Comparison of ENCODE assay signal across 18 cellular contexts in genomic region chr15:65408370-65409283, GRCh38. TPM values are rescaled to one million over a fixed set of nuclear protein-coding genes. Genes with fewer than 3 reads are reported as not detected.
DNase-seq lines count a peak whose midpoint lies in the region; TF ChIP-seq lines count a peak whose summit lies in the region.
"Had no signal": no experiment of that assay in that cellular context is flagged by ENCODE, and none has a peak within 500 bp of the region (broad histone marks: within the 10 kb centered on the region; RNA-seq: fewer than 3 reads in every experiment).

No MANE protein-coding gene starts in this region.

- H3K36me3 Mint-ChIP-seq in IgD-negative memory B cell (no peaks in the 10 kb centered on the region), chondrocyte (ENCODE audit: low read depth) (peaks cover 7% of the 10 kb centered on the region), neural progenitor cell (peaks cover 8% of the 10 kb centered on the region)
- H3K36me3 Mint-ChIP-seq: stimulated activated effector memory CD8-positive, alpha-beta T cell treated with anti-CD3 and anti-CD28 coated beads, Interleukin-12 subunit alpha, Interleukin-12 subunit beta, amount 100 ng/mL, for 72 hours had no signal

- H4K20me1 ChIP-seq in neural progenitor cell (ENCODE audit: low read depth): peaks cover 3% of the 10 kb centered on the region

- H3K9me3 Mint-ChIP-seq in IgD-negative memory B cell: no peaks in the 10 kb centered on the region
- no peaks in the 10 kb centered on the region for H3K9me3 Mint-ChIP-seq in chondrocyte (ENCODE audit: low read depth)
- no peaks in the 10 kb centered on the region for H3K9me3 Mint-ChIP-seq in neural progenitor cell
- H3K9me3 Mint-ChIP-seq: activated CD4-positive, alpha-beta T cell treated with anti-CD3 and anti-CD28 coated beads, Interleukin-2, amount 10 ng/mL, durations not matched to agents 24 days and 14 days; stimulated activated effector memory CD8-positive, alpha-beta T cell treated with anti-CD3 and anti-CD28 coated beads, Interleukin-12 subunit alpha, Interleukin-12 subunit beta, amount 100 ng/mL, for 72 hours had no signal

- peak overlapping the region; percentile 46 to 48 (median 47) for H3K27ac Mint-ChIP-seq in IgD-negative memory B cell
- peak overlapping the region; percentile 90 for H3K27ac Mint-ChIP-seq in chondrocyte (ENCODE audit: unreplicated experiment)
- peak overlapping the region; percentile 39 for H3K27ac Mint-ChIP-seq in neural progenitor cell
- H3K27ac Mint-ChIP-seq: activated CD4-positive, alpha-beta T cell treated with anti-CD3 and anti-CD28 coated beads, Interleukin-2, amount 10 ng/mL, durations not matched to agents 24 days and 14 days; stimulated activated effector memory CD8-positive, alpha-beta T cell treated with anti-CD3 and anti-CD28 coated beads, Interleukin-12 subunit alpha, Interleukin-12 subunit beta, amount 100 ng/mL, for 72 hours had no signal

- TF ChIP-seq CTCF in chondrocyte (IDR thresholded peaks at IDR 0.05): no peak
- no peak for TF ChIP-seq CTCF in neural progenitor cell (IDR thresholded peaks at IDR 0.05)

- H3K4me3 Mint-ChIP-seq in IgD-negative memory B cell: peak overlapping the region in 1 of 4 donors; percentile 45
- H3K4me3 Mint-ChIP-seq in chondrocyte (ENCODE audit: unreplicated experiment): no peak overlapping the region
- no peak overlapping the region for H3K4me3 Mint-ChIP-seq in neural progenitor cell
- H3K4me3 Mint-ChIP-seq: activated CD4-positive, alpha-beta T cell treated with anti-CD3 and anti-CD28 coated beads, Interleukin-2, amount 10 ng/mL, durations not matched to agents 24 days and 14 days; stimulated activated effector memory CD8-positive, alpha-beta T cell treated with anti-CD3 and anti-CD28 coated beads, Interleukin-12 subunit alpha, Interleukin-12 subunit beta, amount 100 ng/mL, for 72 hours had no signal

- no peak overlapping the region for H3K4me2 ChIP-seq in neural progenitor cell

- H3K79me2 ChIP-seq in ACC112 (ENCODE audit: control insufficient read depth, insufficient read depth, low read length, unreplicated experiment) (no peaks in the 10 kb centered on the region), neural progenitor cell (ENCODE audit: low read depth) (peaks cover 18% of the 10 kb centered on the region)

- H3K36me3 ChIP-seq in ACC112 (ENCODE audit: insufficient read depth, low read length) (no peaks in the 10 kb centered on the region), neural progenitor cell (no peaks in the 10 kb centered on the region)
- H3K36me3 ChIP-seq: esophagus muscularis mucosa, HAP-1, right atrium auricular region had no signal

- DNase-seq in chondrocyte (ENCODE audit: low spot score) (peak; percentile 1), neural progenitor cell (ENCODE audit: low spot score) (no peak), NCI-H2081 (lab: John Stamatoyannopoulos, UW) (no peak), DMS53 (lab: John Stamatoyannopoulos, UW) (no peak), NCI-H1048 (lab: John Stamatoyannopoulos, UW) (no peak), DMS 273 (lab: John Stamatoyannopoulos, UW; ENCODE audit: unreplicated experiment) (no peak)
- DNase-seq: activated CD4-positive, alpha-beta T cell treated with anti-CD3 and anti-CD28 coated beads, Interleukin-2, amount 10 ng/mL, durations not matched to agents 24 days and 14 days; cortex of kidney; NCI-H2171; NK-92 treated with Interleukin-12 subunit alpha and Interleukin-12 subunit beta, amount 100 ng/mL, for 24 hours; SHP77 treated with DMSO at 0.1 percent for 48 hours had no signal

- H3K4me3 ChIP-seq in ACC112 (ENCODE audit: low read depth, low read length): no peak overlapping the region
- H3K4me3 ChIP-seq in neural progenitor cell: no peak overlapping the region
- H3K4me3 ChIP-seq: esophagus muscularis mucosa, HAP-1, right atrium auricular region had no signal

- H3K27me3 ChIP-seq in ACC112 (ENCODE audit: insufficient read depth, low read length) (peaks cover 12% of the 10 kb centered on the region; the same call in 1 of the 2 replicates), neural progenitor cell (no peaks in the 10 kb centered on the region)
- H3K27me3 ChIP-seq: right atrium auricular region had no signal

- H3K27ac ChIP-seq in ACC112 (ENCODE audit: low read depth, low read length) (peak overlapping the region; percentile 55), neural progenitor cell (no peak overlapping the region)
- H3K27ac ChIP-seq: esophagus muscularis mucosa, right atrium auricular region had no signal

- H3K27me3 Mint-ChIP-seq in IgD-negative memory B cell: peaks cover 18% of the 10 kb centered on the region
- no peaks in the 10 kb centered on the region for H3K27me3 Mint-ChIP-seq in chondrocyte (ENCODE audit: low read depth)
- no peaks in the 10 kb centered on the region for H3K27me3 Mint-ChIP-seq in neural progenitor cell (ENCODE audit: insufficient read depth, low read depth)

- H3F3A ChIP-seq in neural progenitor cell (ENCODE audit: low read depth): peaks cover 42% of the 10 kb centered on the region

- no peaks in the 10 kb centered on the region for H3K9me3 ChIP-seq in neural progenitor cell (ENCODE audit: low read depth)
- H3K9me3 ChIP-seq: esophagus muscularis mucosa, HAP-1, right atrium auricular region had no signal

- peaks cover 8 to 15% (median 8%) of the 10 kb centered on the region in 3 donors for H3K4me1 Mint-ChIP-seq in IgD-negative memory B cell
- H3K4me1 Mint-ChIP-seq in chondrocyte (ENCODE audit: low read depth): peaks cover 57% of the 10 kb centered on the region
- peaks cover 55% of the 10 kb centered on the region for H3K4me1 Mint-ChIP-seq in neural progenitor cell

- H3K4me1 ChIP-seq in ACC112 (ENCODE audit: control insufficient read depth, insufficient read depth, low read length, unreplicated experiment) (peaks cover 4% of the 10 kb centered on the region), neural progenitor cell (peaks cover 61% of the 10 kb centered on the region)
- H3K4me1 ChIP-seq: esophagus muscularis mucosa, right atrium auricular region had no signal

- H3K9ac ChIP-seq in neural progenitor cell: no peak overlapping the region

- H2AFZ ChIP-seq in ACC112 (ENCODE audit: low read length, unreplicated experiment): no peak overlapping the region
- no peak overlapping the region for H2AFZ ChIP-seq in neural progenitor cell (replicated peaks)

RNA-seq across cellular contexts. Expression of gene IGDCC4, which starts 14.1 kb away (rescaled TPM):
- not detected for polyA plus RNA-seq in IgD-negative memory B cell
- 41.4 to 48.6 TPM (median 47.2 TPM) in 3 replicates for total RNA-seq in chondrocyte
- total RNA-seq in neural progenitor cell (ENCODE audit: low replicate concordance): 13.0 and 17.7 TPM in 2 replicates
- polyA plus RNA-seq: liver had no signal

RNA-seq across cellular contexts. Expression of gene IGDCC3, which starts 30.8 kb away (rescaled TPM):
- not detected for polyA plus RNA-seq in IgD-negative memory B cell
- total RNA-seq in chondrocyte: 0.13 to 0.31 TPM (median 0.27 TPM) in 3 replicates
- 15.8 and 29.4 TPM in 2 replicates for total RNA-seq in neural progenitor cell (ENCODE audit: low replicate concordance)
- total RNA-seq: activated CD4-positive, alpha-beta T cell treated with anti-CD3 and anti-CD28 coated beads, Interleukin-2, amount 10 ng/mL, durations not matched to agents 24 days and 14 days; right atrium auricular region had no signal
- polyA plus RNA-seq: liver had no signal

Comparison
In these comparisons a context has a peak if more than half of its experiments do, and no peak if none do; other contexts are left out.
1. H3K27ac Mint-ChIP-seq: peak in every context shown above with its lines; median percentile 90 in chondrocyte; 47 in IgD-negative memory B cell; 39 in neural progenitor cell.
2. RNA of gene IGDCC3, which starts 30.8 kb away (total RNA-seq): 15.8 to 29.4 TPM in neural progenitor cell; 0.13 to 0.31 TPM in chondrocyte; every median in the first group is over 10 times any median in the second.